Comparison of ENCODE assay signal across 17 cellular contexts in genomic region chr16:2717360-2718263, GRCh38.
"Had no signal": no experiment of that assay in that cellular context is flagged by ENCODE, and none has a peak within 500 bp of the region (broad histone marks: within the 10 kb centered on the region; RNA-seq: fewer than 3 reads in every experiment).

No MANE protein-coding gene starts in this region.

- H3K9me3 Mint-ChIP-seq: activated B cell treated with CpG ODN at 0.5 μM for 24 hours; activated naive CD4-positive, alpha-beta T cell treated with anti-CD3 and anti-CD28 coated beads for 36 hours; activated T-helper 17 cell treated with anti-CD3 and anti-CD28 coated beads, Interleukin-2, amount 50 U/mL, for 72 hours; memory B cell; naive thymus-derived CD8-positive, alpha-beta T cell; stimulated activated naive B cell treated with anti-CD40 and anti-IgM and Interleukin-4, amounts not matched to agents 10 μg/mL and 1 μg/mL and 100 μg/mL, for 72 hours had no signal

- H3K4me3 Mint-ChIP-seq: activated naive CD4-positive, alpha-beta T cell treated with anti-CD3 and anti-CD28 coated beads for 36 hours; memory B cell; stimulated activated naive B cell treated with anti-CD40 and anti-IgM and Interleukin-4, amounts not matched to agents 10 μg/mL and 1 μg/mL and 100 μg/mL, for 72 hours had no signal

- H3K27me3 Mint-ChIP-seq: activated T-helper 17 cell treated with anti-CD3 and anti-CD28 coated beads, Interleukin-2, amount 50 U/mL, for 72 hours had no signal

- ATAC-seq: activated T-helper 17 cell treated with anti-CD3 and anti-CD28 coated beads, Interleukin-2, amount 50 U/mL, for 72 hours; esophagus mucosa; left ventricle myocardium superior; mucosa of descending colon; naive thymus-derived CD8-positive, alpha-beta T cell; stimulated activated naive B cell treated with anti-CD40 and anti-IgM and Interleukin-4, amounts not matched to agents 10 μg/mL and 1 μg/mL and 100 μg/mL, for 72 hours had no signal

- H3K27ac Mint-ChIP-seq: activated B cell treated with CpG ODN at 0.5 μM for 24 hours; activated naive CD4-positive, alpha-beta T cell treated with anti-CD3 and anti-CD28 coated beads for 36 hours; activated T-helper 17 cell treated with anti-CD3 and anti-CD28 coated beads, Interleukin-2, amount 50 U/mL, for 72 hours; memory B cell had no signal

- DNase-seq: activated B cell treated with CpG ODN at 0.5 μM for 24 hours; activated CD4-positive, alpha-beta T cell treated with anti-CD3 and anti-CD28 coated beads for 48 hours; activated naive CD4-positive, alpha-beta T cell treated with anti-CD3 and anti-CD28 coated beads for 36 hours; activated T-cell treated with anti-CD3 and anti-CD28 coated beads for 4 hours; hypothalamus; kidney glomerular epithelial cell; left ventricle myocardium superior; stimulated activated CD4-positive, alpha-beta T cell treated with anti-CD3 and anti-CD28 coated beads, Interleukin-15, amount 100 ng/mL, for 24 hours; stimulated activated CD4-positive, alpha-beta T cell treated with anti-CD3 and anti-CD28 coated beads, Interleukin-4, amount 100 ng/mL, for 1 hour; stimulated activated naive B cell treated with anti-CD40 and anti-IgM and Interleukin-4, amounts not matched to agents 10 μg/mL and 1 μg/mL and 100 μg/mL, for 72 hours; tibial artery; uterus had no signal

- H3K36me3 Mint-ChIP-seq: memory B cell; naive thymus-derived CD8-positive, alpha-beta T cell had no signal

- H3K27ac ChIP-seq: tibial artery, uterus had no signal
